ENCODE assay signal across 28 cellular contexts in the genomic region with DNA sequence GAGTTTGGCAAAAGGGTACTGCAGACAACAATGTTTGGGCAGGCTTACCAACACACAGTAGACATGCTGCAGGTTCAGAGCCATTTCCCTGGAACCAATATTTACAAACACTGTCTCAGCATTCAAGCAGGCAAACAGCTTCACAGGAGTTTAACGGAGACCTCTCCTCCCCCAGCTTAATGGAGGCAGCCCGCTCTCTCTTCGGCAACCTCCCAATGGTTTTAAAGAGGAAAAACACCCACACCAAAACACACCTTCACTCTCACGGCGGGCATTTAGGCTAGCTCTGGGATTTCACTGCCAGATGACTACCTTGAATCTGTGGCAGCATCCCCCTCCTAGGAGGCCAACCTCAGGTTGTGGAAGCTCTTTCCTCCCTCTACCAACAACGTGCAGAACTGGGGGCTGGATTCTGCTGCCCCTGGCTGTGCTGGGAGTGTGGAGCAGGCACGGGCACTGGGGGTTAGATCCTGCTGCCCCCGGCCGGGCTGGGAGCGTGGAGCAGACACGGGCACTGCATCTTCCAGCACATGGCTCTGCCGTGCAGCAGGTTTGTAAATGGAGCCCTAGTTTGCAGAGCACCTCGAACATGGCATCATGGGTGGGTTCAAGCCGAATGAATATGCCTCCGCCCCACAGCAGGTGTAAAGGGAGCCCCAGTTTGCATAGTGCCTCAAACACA.
"Had no signal": no experiment of that assay in that cellular context is flagged by ENCODE, and none has a peak within 500 bp of the region (broad histone marks: within the 10 kb centered on the region; RNA-seq: fewer than 3 reads in every experiment).

No MANE protein-coding gene starts in this region.

- H3K36me3 ChIP-seq: adrenal gland, esophagus muscularis mucosa, gastrocnemius medialis had no signal

- ATAC-seq: activated CD4-positive, alpha-beta T cell treated with anti-CD3 and anti-CD28 coated beads for 36 hours; activated CD8-positive, alpha-beta memory T cell treated with anti-CD3 and anti-CD28 coated beads, Interleukin-2, amount 10 ng/mL, durations not matched to agents 7 days and 5 days; activated CD8-positive, alpha-beta T cell treated with anti-CD3 and anti-CD28 coated beads, Interleukin-2, amount 10 ng/mL, durations not matched to agents 7 days and 5 days; activated naive CD8-positive, alpha-beta T cell treated with anti-CD3 and anti-CD28 coated beads, Interleukin-2, amount 50 U/mL, for 24 hours; body of pancreas; effector memory CD8-positive, alpha-beta T cell; foreskin keratinocyte; gastrocnemius medialis had no signal

- H3K4me1 ChIP-seq: adrenal gland, body of pancreas, esophagus muscularis mucosa, foreskin keratinocyte, gastrocnemius medialis had no signal

- DNase-seq: activated CD4-positive, alpha-beta memory T cell treated with anti-CD3 and anti-CD28 coated beads for 36 hours; activated CD4-positive, alpha-beta T cell treated with anti-CD3 and anti-CD28 coated beads for 36 hours; activated CD4-positive, alpha-beta T cell treated with anti-CD3 and anti-CD28 coated beads, Interleukin-2, amount 10 ng/mL, durations not matched to agents 24 days and 14 days; activated CD4-positive, CD25-positive, alpha-beta regulatory T cell; activated CD4-positive, CD25-positive, alpha-beta regulatory T cell treated with anti-CD3 and anti-CD28 coated beads, Interleukin-2, amount 50 U/mL, for 72 hours; activated CD8-positive, alpha-beta memory T cell treated with anti-CD3 and anti-CD28 coated beads, Interleukin-2, amount 10 ng/mL, durations not matched to agents 7 days and 5 days; activated CD8-positive, alpha-beta memory T cell treated with anti-CD3 and anti-CD28 coated beads, Interleukin-2, amount 50 U/mL, for 4 hours; activated CD8-positive, alpha-beta T cell treated with anti-CD3 and anti-CD28 coated beads, Interleukin-2, amount 10 ng/mL, durations not matched to agents 7 days and 5 days; activated effector memory CD4-positive, alpha-beta T cell treated with anti-CD3 and anti-CD28 coated beads, Interleukin-2, amount 50 U/mL, for 16 hours; activated naive CD4-positive, alpha-beta T cell treated with anti-CD3 and anti-CD28 coated beads for 36 hours; activated naive CD8-positive, alpha-beta T cell treated with anti-CD3 and anti-CD28 coated beads for 36 hours; activated naive CD8-positive, alpha-beta T cell treated with anti-CD3 and anti-CD28 coated beads, Interleukin-2, amount 50 U/mL, for 24 hours; activated T-cell treated with anti-CD3 and anti-CD28 coated beads, Interleukin-2, amount 50 U/mL, for 1 hour; activated T-cell treated with anti-CD3 and anti-CD28 coated beads, Interleukin-2, amount 50 U/mL, for 48 hours; adrenal gland; amygdala; aorta; body of pancreas; cortex of kidney; dermis blood vessel endothelial cell; effector CD4-positive, alpha-beta T cell; effector memory CD8-positive, alpha-beta T cell; erythroblast; foreskin keratinocyte; gastrocnemius medialis; glutamatergic neuron; T-helper 2 cell had no signal

- H3K4me3 ChIP-seq: adrenal gland, body of pancreas, esophagus muscularis mucosa, gastrocnemius medialis had no signal

- H3K9me3 ChIP-seq: adrenal gland, body of pancreas, esophagus muscularis mucosa, gastrocnemius medialis had no signal

- H3K27ac ChIP-seq: adrenal gland, body of pancreas, esophagus muscularis mucosa, foreskin keratinocyte, gastrocnemius medialis had no signal
